9 cellular contexts compared by ENCODE assay signal in genomic region chr22:39598017-39598965, GRCh38. TPM values are rescaled to one million over a fixed set of nuclear protein-coding genes. Genes with fewer than 3 reads are reported as not detected.
A peak's percentile ranks its signal among the peaks of the same experiment; 100 is the strongest.
DNase-seq lines count a peak whose midpoint lies in the region; ATAC-seq and FAIRE-seq lines count a peak whose summit lies in the region.
"Had no signal": no experiment of that assay in that cellular context is flagged by ENCODE, and none has a peak within 500 bp of the region (broad histone marks: within the 10 kb centered on the region; RNA-seq: fewer than 3 reads in every experiment).

No MANE protein-coding gene starts in this region.

- no peaks in the 10 kb centered on the region for H3K36me3 ChIP-seq in H7 (replicated peaks; ENCODE audit: control insufficient read depth, insufficient read depth, low read length)
- H3K36me3 ChIP-seq in small intestine (ENCODE audit: control insufficient read depth in 2 of 2, insufficient read depth in 2 of 2, low read length in 2 of 2) = no peaks in the 10 kb centered on the region
- H3K36me3 ChIP-seq: heart left ventricle had no signal

- H3K4me3 ChIP-seq in H7 (ENCODE audit: insufficient read depth, low read depth, low read length) (peak overlapping the region; percentile 22; the same call in 1 of the 2 replicates), small intestine (ENCODE audit: low read depth in 1 of 2, low read length in 2 of 2) (no peak overlapping the region)
- H3K4me3 ChIP-seq: heart left ventricle had no signal

- H3K9me3 ChIP-seq in small intestine (ENCODE audit: control insufficient read depth, low read depth) = no peaks in the 10 kb centered on the region

- H3K27me3 ChIP-seq in H7 (ENCODE audit: control insufficient read depth, insufficient read depth, low read length) (peaks cover 9% of the 10 kb centered on the region), small intestine (ENCODE audit: control insufficient read depth in 2 of 2, insufficient read depth in 2 of 2, low read length in 2 of 2) (peaks cover 0 to 9% of the 10 kb centered on the region in 2 donors)

- FAIRE-seq in small intestine (lab: Jason Lieb, UNC) = no peak

- no peak overlapping the region for H3K27ac ChIP-seq in small intestine (ENCODE audit: low read depth in 1 of 2, low read length in 1 of 2)
- H3K27ac ChIP-seq: heart left ventricle had no signal

- WGBS in small intestine, 3 donors = 11 to 20% (median 17%) methylated on average over 21 to 36 of the region's 36 CpGs

- no peak for ATAC-seq in GM21825 (IDR thresholded peaks at IDR 0.05; ENCODE audit: unreplicated experiment)

- H3K4me1 ChIP-seq in small intestine (ENCODE audit: control insufficient read depth in 2 of 2, insufficient read depth in 1 of 2, low read depth in 1 of 2, low read length in 1 of 2) = no peaks in the 10 kb centered on the region
- H3K4me1 ChIP-seq: heart left ventricle had no signal

- DNase-seq in H7 = peak; percentile 100
- peak; percentile 67 to 84 for DNase-seq in activated CD4-positive, alpha-beta T cell treated with anti-CD3 and anti-CD28 coated beads for 24 hours (ENCODE audit: low read depth in 2 of 2)
- peak; percentile 35 for DNase-seq in dermis blood vessel endothelial cell
- DNase-seq in small intestine = peak; percentile 83
- DNase-seq in T1000 (lab: John Stamatoyannopoulos, UW) = no peak
- no peak for DNase-seq in RKO (ENCODE audit: low spot score)
- DNase-seq in retina = no peak

RNA-seq across cellular contexts. Expression of gene CACNA1I, which starts 27.7 kb away (rescaled TPM):
- 0.31 and 0.55 TPM in 2 replicates for total RNA-seq in H7 (2014; rRNA removed; shearing (Covaris generic))
- total RNA-seq in dermis blood vessel endothelial cell = not detected in 2 replicates
- under 1 TPM in 2 of 3 donors, not detected in 1; under 0.01 to 0.18 TPM for polyA plus RNA-seq in small intestine

Comparison
In these comparisons a context has a peak if more than half of its experiments do, and no peak if none do; other contexts are left out.
1. DNase-seq: peak in H7 (single experiment), activated CD4-positive, alpha-beta T cell treated with anti-CD3 and anti-CD28 coated beads for 24 hours (2 of 2), dermis blood vessel endothelial cell (single experiment) and small intestine (single experiment); none in T1000 (single experiment), RKO (single experiment) and retina (single experiment).